13 cellular contexts compared by ENCODE assay signal in the genomic region with DNA sequence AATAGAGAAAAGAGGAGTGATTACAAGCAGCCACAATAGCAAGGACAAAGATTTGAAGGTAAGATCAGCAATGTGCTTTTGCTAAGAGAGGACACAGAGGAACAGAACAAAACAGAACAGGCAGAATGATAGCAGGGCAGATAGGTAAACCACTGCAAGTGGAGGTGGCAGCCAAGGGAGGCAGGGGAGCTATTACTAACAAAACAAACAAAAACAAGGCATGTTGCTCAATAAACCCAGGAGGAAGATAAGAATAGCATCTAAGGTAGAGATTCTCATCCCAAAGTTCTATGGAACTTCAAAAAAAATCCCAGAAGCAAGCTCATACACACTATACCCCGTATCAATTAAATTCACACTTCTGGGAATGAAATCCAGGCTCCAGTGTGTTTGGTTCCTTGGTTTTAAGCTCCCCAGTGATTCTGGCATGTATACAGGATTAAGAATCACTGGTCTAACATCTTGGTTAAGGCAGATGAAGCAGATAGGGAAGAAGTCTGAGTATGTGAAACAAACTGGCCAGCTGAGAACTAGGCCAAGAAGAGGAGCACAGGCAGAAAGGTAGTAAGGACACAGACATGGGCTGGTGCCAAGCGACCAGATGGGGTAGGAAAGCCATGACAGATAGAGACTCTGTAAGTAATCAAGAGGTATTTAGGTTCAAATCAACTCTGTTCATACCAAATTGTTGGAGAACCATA.
"Had no signal": no experiment of that assay in that cellular context is flagged by ENCODE, and none has a peak within 500 bp of the region (broad histone marks: within the 10 kb centered on the region; RNA-seq: fewer than 3 reads in every experiment).

No MANE protein-coding gene starts in this region.

- ATAC-seq: stimulated activated naive CD8-positive, alpha-beta T cell treated with anti-CD3 and anti-CD28 coated beads, Interleukin-15, amount 100 ng/mL, for 72 hours had no signal

- H3K4me1 Mint-ChIP-seq: memory B cell had no signal

- H3K27me3 Mint-ChIP-seq: memory B cell had no signal

- H3K9me3 Mint-ChIP-seq: memory B cell had no signal

- DNase-seq: activated CD4-positive, alpha-beta memory T cell treated with anti-CD3 and anti-CD28 coated beads, Interleukin-2, amount 10 ng/mL, durations not matched to agents 7 days and 5 days; activated CD4-positive, CD25-positive, alpha-beta regulatory T cell treated with anti-CD3 and anti-CD28 coated beads, Interleukin-2, amount 50 U/mL, for 72 hours; activated CD8-positive, alpha-beta memory T cell treated with anti-CD3 and anti-CD28 coated beads, Interleukin-2, amount 50 U/mL, for 48 hours; central memory CD4-positive, alpha-beta T cell; effector memory CD4-positive, alpha-beta T cell; left cardiac atrium; nephron progenitor cell; stimulated activated CD4-positive, alpha-beta T cell treated with anti-CD3 and anti-CD28 coated beads, Interleukin-4, amount 100 ng/mL, for 1 hour; stimulated activated CD8-positive, alpha-beta memory T cell treated with anti-CD3 and anti-CD28 coated beads, Interleukin-4, amount 100 ng/mL, for 48 hours; stimulated activated naive CD8-positive, alpha-beta T cell treated with anti-CD3 and anti-CD28 coated beads, Interleukin-15, amount 100 ng/mL, for 72 hours; SW 1271; T-helper 9 cell had no signal

- H3K4me3 Mint-ChIP-seq: activated CD4-positive, alpha-beta memory T cell treated with anti-CD3 and anti-CD28 coated beads, Interleukin-2, amount 10 ng/mL, durations not matched to agents 7 days and 5 days; memory B cell; nephron progenitor cell; stimulated activated naive CD8-positive, alpha-beta T cell treated with anti-CD3 and anti-CD28 coated beads, Interleukin-15, amount 100 ng/mL, for 72 hours had no signal

- H3K36me3 Mint-ChIP-seq: memory B cell had no signal

- H3K27ac Mint-ChIP-seq: activated CD4-positive, alpha-beta memory T cell treated with anti-CD3 and anti-CD28 coated beads, Interleukin-2, amount 10 ng/mL, durations not matched to agents 7 days and 5 days; memory B cell; nephron progenitor cell; stimulated activated naive CD8-positive, alpha-beta T cell treated with anti-CD3 and anti-CD28 coated beads, Interleukin-15, amount 100 ng/mL, for 72 hours had no signal
